ENCODE assay signal across 7 cellular contexts in genomic region chr16:58499615-58500328, GRCh38. TPM values are rescaled to one million over a fixed set of nuclear protein-coding genes. Genes with fewer than 3 reads are reported as not detected.
A peak's percentile ranks its signal among the peaks of the same experiment; 100 is the strongest.
DNase-seq lines count a peak whose midpoint lies in the region; ATAC-seq lines count a peak whose summit lies in the region.

A gene with protein sequence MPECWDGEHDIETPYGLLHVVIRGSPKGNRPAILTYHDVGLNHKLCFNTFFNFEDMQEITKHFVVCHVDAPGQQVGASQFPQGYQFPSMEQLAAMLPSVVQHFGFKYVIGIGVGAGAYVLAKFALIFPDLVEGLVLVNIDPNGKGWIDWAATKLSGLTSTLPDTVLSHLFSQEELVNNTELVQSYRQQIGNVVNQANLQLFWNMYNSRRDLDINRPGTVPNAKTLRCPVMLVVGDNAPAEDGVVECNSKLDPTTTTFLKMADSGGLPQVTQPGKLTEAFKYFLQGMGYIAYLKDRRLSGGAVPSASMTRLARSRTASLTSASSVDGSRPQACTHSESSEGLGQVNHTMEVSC (plus strand): TSS chr16:58500143. CDS start chr16:58500249, 106 bp downstream.

- H3K36me3 ChIP-seq in naive thymus-derived CD4-positive, alpha-beta T cell (ENCODE audit: control insufficient read depth in 2 of 3, insufficient read depth in 3 of 3, low read length in 3 of 3) = no peaks in the 10 kb centered on the region

- DNase-seq in GM04504 (ENCODE audit: low read depth) = peak; percentile 63
- DNase-seq in NCI-H2196 (lab: John Stamatoyannopoulos, UW; ENCODE audit: unreplicated experiment) = peak; percentile 79
- peak; percentile 61 for DNase-seq in activated naive CD4-positive, alpha-beta T cell treated with anti-CD3 and anti-CD28 coated beads for 36 hours
- peak; percentile 78 for DNase-seq in fibroblast of the conjunctiva (ENCODE audit: low read depth)
- peak in 7 of 9 donors; percentile 34 to 67 (median 54) for DNase-seq in naive thymus-derived CD4-positive, alpha-beta T cell
- no peak for DNase-seq in NK-92 treated with Interleukin-12 subunit alpha and Interleukin-12 subunit beta, amount 100 ng/mL, for 24 hours (lab: John Stamatoyannopoulos, UW)

- intact Hi-C loops in activated naive CD4-positive, alpha-beta T cell treated with anti-CD3 and anti-CD28 coated beads for 36 hours (cut with micrococcal nuclease) = loop anchor here (2.0 kb wide), 1 partner anchor 15 kb away; the partner anchor contains the start of gene SETD6
- intact Hi-C loops in naive thymus-derived CD4-positive, alpha-beta T cell (cut with micrococcal nuclease) = loop anchor here in 1 of 2 donors (5.0 kb wide), 2 partner anchors 107 to 372 kb away; partner anchors contain the start of genes CFAP20 and GINS3

- no peak within 1 kb of the TSS for H3K27ac Mint-ChIP-seq in activated naive CD4-positive, alpha-beta T cell treated with anti-CD3 and anti-CD28 coated beads for 36 hours
- peak within 1 kb of the TSS in 7 of 9 donors; percentile 17 to 86 (median 61) for H3K27ac Mint-ChIP-seq in naive thymus-derived CD4-positive, alpha-beta T cell

- CTCF ChIA-PET in activated naive CD4-positive, alpha-beta T cell treated with anti-CD3 and anti-CD28 coated beads for 36 hours (lab: Charles Lee) = interaction anchor here (1.1 to 1.7 kb wide), 5 partner anchors 12 to 257 kb away, joined by 3 to 6 read pairs (median 4); no protein-coding TSS in a partner anchor
- CTCF ChIA-PET in naive thymus-derived CD4-positive, alpha-beta T cell (lab: Charles Lee) = interaction anchor here (0.9 kb wide), 1 partner anchor 15 kb away, joined by 3 read pairs; no protein-coding TSS in a partner anchor

- POLR2A ChIA-PET in naive thymus-derived CD4-positive, alpha-beta T cell (lab: Charles Lee) = no interaction called here

- H3K4me1 Mint-ChIP-seq in activated naive CD4-positive, alpha-beta T cell treated with anti-CD3 and anti-CD28 coated beads for 36 hours (ENCODE audit: low read depth) = peaks cover 20% of the 10 kb centered on the region
- H3K4me1 Mint-ChIP-seq in naive thymus-derived CD4-positive, alpha-beta T cell = peaks cover 8 to 26% (median 14%) of the 10 kb centered on the region in 7 donors

- ATAC-seq in HG02642 (IDR thresholded peaks at IDR 0.05; ENCODE audit: poor library complexity, unreplicated experiment) = peak; percentile 80
- peak; percentile 64 for ATAC-seq in naive thymus-derived CD4-positive, alpha-beta T cell

- no peaks in the 10 kb centered on the region for H3K27me3 Mint-ChIP-seq in activated naive CD4-positive, alpha-beta T cell treated with anti-CD3 and anti-CD28 coated beads for 36 hours (ENCODE audit: low read depth)
- H3K27me3 Mint-ChIP-seq in naive thymus-derived CD4-positive, alpha-beta T cell = peaks cover 0 to 14% (median 0%) of the 10 kb centered on the region in 5 donors

- no peaks in the 10 kb centered on the region for H3K9me3 ChIP-seq in naive thymus-derived CD4-positive, alpha-beta T cell (ENCODE audit: control insufficient read depth in 2 of 3, low read length in 3 of 3)

- H3K36me3 Mint-ChIP-seq in activated naive CD4-positive, alpha-beta T cell treated with anti-CD3 and anti-CD28 coated beads for 36 hours (ENCODE audit: low read depth) = no peaks in the 10 kb centered on the region
- no peaks in the 10 kb centered on the region for H3K36me3 Mint-ChIP-seq in naive thymus-derived CD4-positive, alpha-beta T cell

- peak within 1 kb of the TSS; percentile 71 for H3K4me3 ChIP-seq in naive thymus-derived CD4-positive, alpha-beta T cell (ENCODE audit: low read length)

- H3K27me3 ChIP-seq in naive thymus-derived CD4-positive, alpha-beta T cell (ENCODE audit: control insufficient read depth in 2 of 2, insufficient read depth in 2 of 2, low read length in 2 of 2) = no peaks in the 10 kb centered on the region

- H3K9me3 Mint-ChIP-seq in activated naive CD4-positive, alpha-beta T cell treated with anti-CD3 and anti-CD28 coated beads for 36 hours = no peaks in the 10 kb centered on the region
- H3K9me3 Mint-ChIP-seq in naive thymus-derived CD4-positive, alpha-beta T cell = no peaks in the 10 kb centered on the region

- peak within 1 kb of the TSS; percentile 53 for H3K27ac ChIP-seq in naive thymus-derived CD4-positive, alpha-beta T cell (ENCODE audit: low read depth, low read length)

- peak within 1 kb of the TSS; percentile 74 for H3K4me3 Mint-ChIP-seq in activated naive CD4-positive, alpha-beta T cell treated with anti-CD3 and anti-CD28 coated beads for 36 hours
- H3K4me3 Mint-ChIP-seq in naive thymus-derived CD4-positive, alpha-beta T cell = peak within 1 kb of the TSS; percentile 40 to 90 (median 88)

- peaks cover 0 to 11% of the 10 kb centered on the region in 2 donors for H3K4me1 ChIP-seq in naive thymus-derived CD4-positive, alpha-beta T cell (ENCODE audit: control insufficient read depth in 2 of 2, insufficient read depth in 2 of 2, low read length in 2 of 2)

RNA-seq across cellular contexts. Expression of the gene that starts here (rescaled TPM):
- 1 to 10 TPM; 3.0 to 3.6 TPM for total RNA-seq in activated naive CD4-positive, alpha-beta T cell treated with anti-CD3 and anti-CD28 coated beads for 36 hours
- 1 to 10 TPM; 1.1 to 5.3 (median 2.7) TPM for total RNA-seq in naive thymus-derived CD4-positive, alpha-beta T cell
- 1 to 10 TPM in 1 of 2 donors, under 1 TPM in 1; 0.63 to 1.5 TPM for polyA plus RNA-seq in naive thymus-derived CD4-positive, alpha-beta T cell
